ENCODE assay signal across 21 cellular contexts in the genomic region with DNA sequence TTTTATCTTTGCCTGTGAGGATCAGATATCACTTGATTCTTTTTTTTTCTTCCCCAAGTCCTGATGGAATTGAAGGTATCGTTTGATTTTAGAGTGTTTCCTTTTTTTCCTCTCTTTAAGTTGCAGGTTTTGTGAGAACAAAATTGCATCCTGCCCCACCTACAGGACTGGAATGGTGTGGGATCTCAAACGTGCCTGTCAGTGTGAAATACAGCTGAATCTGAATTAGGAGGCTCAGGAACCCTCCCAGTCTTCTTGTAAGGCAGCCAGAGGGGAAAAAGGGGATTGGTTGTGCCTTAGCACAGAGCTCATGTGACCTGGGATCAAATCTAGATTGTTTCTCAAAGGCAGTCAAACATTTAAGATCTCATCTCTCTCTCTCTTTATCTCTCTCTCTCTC. TPM values are rescaled to one million over a fixed set of nuclear protein-coding genes. Genes with fewer than 3 reads are reported as not detected.
DNase-seq lines count a peak whose midpoint lies in the region; ATAC-seq and TF ChIP-seq lines count a peak whose summit lies in the region.
"Had no signal": no experiment of that assay in that cellular context is flagged by ENCODE, and none has a peak within 500 bp of the region (broad histone marks: within the 10 kb centered on the region; RNA-seq: fewer than 3 reads in every experiment).

No MANE protein-coding gene starts in this region.

- POLR2A ChIA-PET in PC-3 (lab: Charles Lee; ENCODE audit: unreplicated experiment): no interaction called here

- no peaks in the 10 kb centered on the region for H3K36me3 Mint-ChIP-seq in neural progenitor cell
- H3K36me3 Mint-ChIP-seq: activated CD4-positive, alpha-beta memory T cell treated with anti-CD3 and anti-CD28 coated beads for 36 hours; T-cell had no signal

- no peaks in the 10 kb centered on the region for H3K9me3 ChIP-seq in PC-3 (ENCODE audit: low read length)
- no peaks in the 10 kb centered on the region for H3K9me3 ChIP-seq in neural progenitor cell (ENCODE audit: low read depth)
- H3K9me3 ChIP-seq in gastroesophageal sphincter: no peaks in the 10 kb centered on the region
- H3K9me3 ChIP-seq: ascending aorta, vagina had no signal

- BruUV-seq in PC-3 (replicated peaks; lab: Mats Ljungman, UMichigan): no TSS peak

- TF ChIP-seq EP300 in gastroesophageal sphincter (IDR thresholded peaks at IDR 0.05): no peak

- H3K9ac ChIP-seq in PC-3 (ENCODE audit: low read length): no peak overlapping the region
- H3K9ac ChIP-seq in neural progenitor cell: no peak overlapping the region

- H3K27me3 Mint-ChIP-seq in neural progenitor cell (ENCODE audit: insufficient read depth, low read depth): no peaks in the 10 kb centered on the region
- H3K27me3 Mint-ChIP-seq: progenitor cell of endocrine pancreas had no signal

- WGBS in gastroesophageal sphincter (ENCODE audit: low coverage in 1 of 2), 2 donors: 29 to 61% methylated on average over 2 of the region's 2 CpGs

- H3K4me1 ChIP-seq in PC-3 (ENCODE audit: insufficient read depth, low read length) (peaks cover 24% of the 10 kb centered on the region), foreskin keratinocyte (peaks cover 4% of the 10 kb centered on the region), neural progenitor cell (peaks cover 6% of the 10 kb centered on the region), gastroesophageal sphincter (peaks cover 0 to 6% (median 0%) of the 10 kb centered on the region in 3 donors)
- H3K4me1 ChIP-seq: vagina had no signal

- 0 out of 2 replicates have a peak overlapping the region, but pooled peaks have one; percentile 19 for H2AFZ ChIP-seq in PC-3 (ENCODE audit: low read length)
- H2AFZ ChIP-seq in neural progenitor cell (replicated peaks): peak overlapping the region; percentile 97

- no peaks in the 10 kb centered on the region for H3K27me3 ChIP-seq in PC-3 (ENCODE audit: low read length)
- H3K27me3 ChIP-seq in foreskin keratinocyte: no peaks in the 10 kb centered on the region
- H3K27me3 ChIP-seq in neural progenitor cell: no peaks in the 10 kb centered on the region
- no peaks in the 10 kb centered on the region for H3K27me3 ChIP-seq in gastroesophageal sphincter
- H3K27me3 ChIP-seq: ascending aorta, vagina had no signal

- no peaks in the 10 kb centered on the region for H3K9me2 ChIP-seq in PC-3 (replicated peaks; ENCODE audit: low read length)

- H3K79me2 ChIP-seq in PC-3 (ENCODE audit: low read length): no peaks in the 10 kb centered on the region
- no peaks in the 10 kb centered on the region for H3K79me2 ChIP-seq in neural progenitor cell (ENCODE audit: low read depth)

- intact Hi-C loops in PC-3 (cut with micrococcal nuclease): loop anchor here (5.0 kb wide), 1 partner anchor 346 kb away; a partner anchor contains a TSS

- H3K27ac ChIP-seq in PC-3 (ENCODE audit: low read length): no peak overlapping the region
- H3K27ac ChIP-seq in foreskin keratinocyte: no peak overlapping the region
- H3K27ac ChIP-seq in neural progenitor cell: no peak overlapping the region
- peak overlapping the region in 1 of 4 donors; percentile 9 for H3K27ac ChIP-seq in gastroesophageal sphincter
- H3K27ac ChIP-seq: epithelial cell of prostate, vagina had no signal

- no peak overlapping the region for H3K4me2 ChIP-seq in PC-3 (ENCODE audit: low read length)
- no peak overlapping the region for H3K4me2 ChIP-seq in neural progenitor cell

- H3F3A ChIP-seq in PC-3 (ENCODE audit: low read length, unreplicated experiment) (no peaks in the 10 kb centered on the region), neural progenitor cell (ENCODE audit: low read depth) (peaks cover 4% of the 10 kb centered on the region)

- no peak overlapping the region for H3K4me3 Mint-ChIP-seq in neural progenitor cell
- H3K4me3 Mint-ChIP-seq: activated CD4-positive, alpha-beta memory T cell treated with anti-CD3 and anti-CD28 coated beads for 36 hours; activated naive CD4-positive, alpha-beta T cell treated with anti-CD3 and anti-CD28 coated beads for 36 hours; T-cell had no signal

- 0 out of 2 replicates have a peak, but pooled peaks have one; percentile 10 for ATAC-seq in PC-3
- peak; percentile 26 for ATAC-seq in foreskin keratinocyte
- no peak for ATAC-seq in GM18520 (IDR thresholded peaks at IDR 0.05; ENCODE audit: unreplicated experiment)
- no peak for ATAC-seq in gastroesophageal sphincter
- ATAC-seq: T-cell had no signal

- H3K4me1 Mint-ChIP-seq in neural progenitor cell: peaks cover 13% of the 10 kb centered on the region
- H3K4me1 Mint-ChIP-seq: T-cell had no signal

- CTCF ChIA-PET in PC-3 (lab: Charles Lee): interaction anchor here (0.6 to 1.6 kb wide), 2 partner anchors 13 to 400 kb away, joined by 3 to 4 read pairs; no protein-coding TSS in a partner anchor

- H3K9me3 Mint-ChIP-seq in neural progenitor cell: no peaks in the 10 kb centered on the region
- H3K9me3 Mint-ChIP-seq: activated CD4-positive, alpha-beta memory T cell treated with anti-CD3 and anti-CD28 coated beads for 36 hours; activated naive CD4-positive, alpha-beta T cell treated with anti-CD3 and anti-CD28 coated beads for 36 hours; T-cell had no signal

- peak; percentile 23 for DNase-seq in ELR (ENCODE audit: low read depth)
- no peak for DNase-seq in PC-3
- DNase-seq in foreskin keratinocyte: no peak
- peak; percentile 36 for DNase-seq in neural progenitor cell (ENCODE audit: low spot score)
- no peak for DNase-seq in NCI-H1417 (lab: John Stamatoyannopoulos, UW)
- DNase-seq in CD1c-positive myeloid dendritic cell (ENCODE audit: extremely low spot score): no peak
- DNase-seq: activated CD4-positive, alpha-beta memory T cell treated with anti-CD3 and anti-CD28 coated beads for 36 hours; activated naive CD4-positive, alpha-beta T cell treated with anti-CD3 and anti-CD28 coated beads for 36 hours; activated T-cell treated with anti-CD3 and anti-CD28 coated beads, Interleukin-2, amount 50 U/mL, for 1 hour; cortex of kidney; NCI-H1694 treated with DMSO at 0.1 percent for 48 hours; NCI-H446 treated with DMSO at 0.1 percent for 48 hours; NK-92 treated with Interleukin-12 subunit alpha and Interleukin-12 subunit beta, amount 100 ng/mL, for 24 hours; stimulated activated CD8-positive, alpha-beta memory T cell treated with anti-CD3 and anti-CD28 coated beads, Interleukin-4, amount 100 ng/mL, for 48 hours; T-cell had no signal

- H3K36me3 ChIP-seq in PC-3 (ENCODE audit: low read depth, low read length) (no peaks in the 10 kb centered on the region), neural progenitor cell (no peaks in the 10 kb centered on the region), gastroesophageal sphincter (no peaks in the 10 kb centered on the region)
- H3K36me3 ChIP-seq: ascending aorta, vagina had no signal

- H3K27ac Mint-ChIP-seq in neural progenitor cell: peak overlapping the region; percentile 38
- H3K27ac Mint-ChIP-seq: activated CD4-positive, alpha-beta memory T cell treated with anti-CD3 and anti-CD28 coated beads for 36 hours; activated naive CD4-positive, alpha-beta T cell treated with anti-CD3 and anti-CD28 coated beads for 36 hours; progenitor cell of endocrine pancreas; T-cell had no signal

- TF ChIP-seq CTCF in PC-3 (conservative IDR thresholded peaks at IDR 0.05; ENCODE audit: low read depth, low read length) (0 out of 2 replicates have a peak, but pooled peaks have one; percentile 7), foreskin keratinocyte (conservative IDR thresholded peaks at IDR 0.05) (peak; percentile 29), neural progenitor cell (IDR thresholded peaks at IDR 0.05) (peak; percentile 25), gastroesophageal sphincter (IDR thresholded peaks at IDR 0.05) (no peak)

- H3K4me3 ChIP-seq in PC-3 (ENCODE audit: low read length) (no peak overlapping the region), neural progenitor cell (no peak overlapping the region), gastroesophageal sphincter (no peak overlapping the region)
- H3K4me3 ChIP-seq: ascending aorta, vagina had no signal

- H4K20me1 ChIP-seq in PC-3 (ENCODE audit: low read length) (no peaks in the 10 kb centered on the region), neural progenitor cell (ENCODE audit: low read depth) (no peaks in the 10 kb centered on the region)

- TF ChIP-seq POLR2A in gastroesophageal sphincter (IDR thresholded peaks at IDR 0.05): no peak

RNA-seq across cellular contexts. Expression of a gene that starts 32.7 kb away (rescaled TPM):
- total RNA-seq in PC-3 (2014; rRNA removed) (31.1 and 34.9 TPM in 2 replicates), foreskin keratinocyte (35.7 and 37.6 TPM in 2 replicates), neural progenitor cell (ENCODE audit: low replicate concordance) (96.7 and 117 TPM in 2 replicates), gastroesophageal sphincter (10 to 100 TPM; 21.3 to 45.9 (median 27.6) TPM)
- polyA plus RNA-seq in foreskin keratinocyte: 19.7 and 24.6 TPM in 2 replicates

RNA-seq across cellular contexts. Expression of a gene that starts 59.0 kb away (rescaled TPM):
- total RNA-seq in PC-3 (2014; rRNA removed) (15.0 and 15.5 TPM in 2 replicates), foreskin keratinocyte (53.0 and 54.6 TPM in 2 replicates), neural progenitor cell (ENCODE audit: low replicate concordance) (91.0 and 148 TPM in 2 replicates), gastroesophageal sphincter (10 to 100 TPM; 39.7 to 87.7 (median 52.7) TPM)
- 9.7 and 12.9 TPM in 2 replicates for polyA plus RNA-seq in foreskin keratinocyte

Comparison
In these comparisons a context has a peak if more than half of its experiments do, and no peak if none do; other contexts are left out.
1. DNase-seq: peak in ELR (single experiment) and neural progenitor cell (single experiment); none in PC-3 (single experiment), foreskin keratinocyte (0 of 2), NCI-H1417 (0 of 3) and CD1c-positive myeloid dendritic cell (single experiment).
2. ATAC-seq: peak in PC-3 (single experiment) and foreskin keratinocyte (single experiment); none in GM18520 (single experiment) and gastroesophageal sphincter (single experiment).
3. CTCF ChIP-seq: peak in PC-3 (single experiment), foreskin keratinocyte (single experiment) and neural progenitor cell (single experiment); none in gastroesophageal sphincter (0 of 4).